ENCODE assay signal across 21 cellular contexts in genomic region chr10:86390337-86391120, GRCh38. TPM values are rescaled to one million over a fixed set of nuclear protein-coding genes. Genes with fewer than 3 reads are reported as not detected.
DNase-seq lines count a peak whose midpoint lies in the region; ATAC-seq and TF ChIP-seq lines count a peak whose summit lies in the region.
"Had no signal": no experiment of that assay in that cellular context is flagged by ENCODE, and none has a peak within 500 bp of the region (broad histone marks: within the 10 kb centered on the region; RNA-seq: fewer than 3 reads in every experiment).

No MANE protein-coding gene starts in this region.

- H3K4me1 ChIP-seq in right atrium auricular region, result peaks cover 0 to 8% of the 10 kb centered on the region in 2 donors

- ATAC-seq in left ventricle myocardium superior, result no peak
- ATAC-seq in T-cell (replicated peaks in 1 of 4), result no peak
- ATAC-seq in HG03571 (IDR thresholded peaks at IDR 0.05; ENCODE audit: unreplicated experiment), result no peak
- ATAC-seq in GM18873 (IDR thresholded peaks at IDR 0.05; ENCODE audit: low FRiP score, unreplicated experiment), result no peak

- no peak overlapping the region for H3K27ac ChIP-seq in right atrium auricular region
- H3K27ac ChIP-seq: colonic mucosa, ovary, skin epidermis had no signal

- H3K4me1 Mint-ChIP-seq in T-cell, result peaks cover 4 to 11% (median 9%) of the 10 kb centered on the region in 3 donors

- H3K27me3 ChIP-seq in right atrium auricular region, result peaks cover 6 to 11% of the 10 kb centered on the region in 2 donors
- H3K27me3 ChIP-seq: ovary had no signal

- H3K36me3 ChIP-seq in right atrium auricular region, result no peaks in the 10 kb centered on the region
- H3K36me3 ChIP-seq: colonic mucosa, ovary had no signal

- H3K4me3 ChIP-seq in right atrium auricular region, result no peak overlapping the region
- H3K4me3 ChIP-seq: mucosa of descending colon had no signal

- peak; percentile 44 for DNase-seq in right atrium auricular region (ENCODE audit: low spot score)
- no peak for DNase-seq in left ventricle myocardium superior
- DNase-seq in T-cell, result no peak
- peak; percentile 39 for DNase-seq in left kidney (ENCODE audit: low read depth, low spot score)
- DNase-seq in H4 (ENCODE audit: low spot score), result no peak
- DNase-seq in putamen (ENCODE audit: low spot score), result no peak
- DNase-seq: colonic mucosa; erythroblast; islet precursor cell; NCI-H187 treated with DMSO at 0.1 percent for 48 hours; NCI-H510A treated with DMSO at 0.1 percent for 48 hours; ovary; SK-N-SH; stimulated activated naive B cell treated with anti-CD40 and anti-IgM and Interleukin-4, amounts not matched to agents 10 μg/mL and 1 μg/mL and 100 μg/mL, for 72 hours had no signal

- intact Hi-C loops in left ventricle myocardium superior (cut with micrococcal nuclease), result no loop called here

- CTCF ChIA-PET in T-cell (lab: Charles Lee), result interaction anchor here in 1 of 2 donors (0.8 kb wide), 1 partner anchor 30 kb away, joined by 3 read pairs; no protein-coding TSS in a partner anchor

- H3K36me3 Mint-ChIP-seq in T-cell, result no peaks in the 10 kb centered on the region
- H3K36me3 Mint-ChIP-seq: type B pancreatic cell had no signal

- peak overlapping the region; percentile 42 to 48 (median 44) for H3K4me3 Mint-ChIP-seq in T-cell
- H3K4me3 Mint-ChIP-seq: stimulated activated naive B cell treated with anti-CD40 and anti-IgM and Interleukin-4, amounts not matched to agents 10 μg/mL and 1 μg/mL and 100 μg/mL, for 72 hours had no signal

- TF ChIP-seq CTCF in right atrium auricular region (IDR thresholded peaks at IDR 0.05), result no peak

- no peaks in the 10 kb centered on the region for H3K9me3 ChIP-seq in right atrium auricular region
- H3K9me3 ChIP-seq: colonic mucosa, mucosa of descending colon, ovary, SK-N-SH had no signal

- H3K9me3 Mint-ChIP-seq in T-cell, result no peaks in the 10 kb centered on the region
- H3K9me3 Mint-ChIP-seq: stimulated activated naive B cell treated with anti-CD40 and anti-IgM and Interleukin-4, amounts not matched to agents 10 μg/mL and 1 μg/mL and 100 μg/mL, for 72 hours; type B pancreatic cell had no signal

- no peak overlapping the region for H3K27ac Mint-ChIP-seq in T-cell
- H3K27ac Mint-ChIP-seq: stimulated activated naive B cell treated with anti-CD40 and anti-IgM and Interleukin-4, amounts not matched to agents 10 μg/mL and 1 μg/mL and 100 μg/mL, for 72 hours; type B pancreatic cell had no signal

- POLR2A ChIA-PET in T-cell (lab: Charles Lee), result no interaction called here

- peaks cover 28 to 46% of the 10 kb centered on the region in 2 donors for H3K27me3 Mint-ChIP-seq in T-cell

RNA-seq across cellular contexts. Expression of gene GRID1, which starts 23.9 kb away (rescaled TPM):
- total RNA-seq in right atrium auricular region (under 1 TPM; 0.37 to 0.67 TPM), left ventricle myocardium superior (2.4 TPM), T-cell (under 1 TPM in 1 of 5 donors, not detected in 4; 0.68 TPM)
- 1.7 and 2.4 TPM in 2 replicates for total RNA-seq in H4 (2014; rRNA removed; shearing (Covaris generic))
- total RNA-seq: activated CD8-positive, alpha-beta memory T cell treated with anti-CD3 and anti-CD28 coated beads for 36 hours; M059J had no signal

Comparison
In these comparisons a context has a peak if more than half of its experiments do, and no peak if none do; other contexts are left out.
1. DNase-seq: peak in right atrium auricular region (single experiment) and left kidney (single experiment); none in left ventricle myocardium superior (single experiment), T-cell (0 of 34), H4 (single experiment) and putamen (single experiment).